In the genomic region with DNA sequence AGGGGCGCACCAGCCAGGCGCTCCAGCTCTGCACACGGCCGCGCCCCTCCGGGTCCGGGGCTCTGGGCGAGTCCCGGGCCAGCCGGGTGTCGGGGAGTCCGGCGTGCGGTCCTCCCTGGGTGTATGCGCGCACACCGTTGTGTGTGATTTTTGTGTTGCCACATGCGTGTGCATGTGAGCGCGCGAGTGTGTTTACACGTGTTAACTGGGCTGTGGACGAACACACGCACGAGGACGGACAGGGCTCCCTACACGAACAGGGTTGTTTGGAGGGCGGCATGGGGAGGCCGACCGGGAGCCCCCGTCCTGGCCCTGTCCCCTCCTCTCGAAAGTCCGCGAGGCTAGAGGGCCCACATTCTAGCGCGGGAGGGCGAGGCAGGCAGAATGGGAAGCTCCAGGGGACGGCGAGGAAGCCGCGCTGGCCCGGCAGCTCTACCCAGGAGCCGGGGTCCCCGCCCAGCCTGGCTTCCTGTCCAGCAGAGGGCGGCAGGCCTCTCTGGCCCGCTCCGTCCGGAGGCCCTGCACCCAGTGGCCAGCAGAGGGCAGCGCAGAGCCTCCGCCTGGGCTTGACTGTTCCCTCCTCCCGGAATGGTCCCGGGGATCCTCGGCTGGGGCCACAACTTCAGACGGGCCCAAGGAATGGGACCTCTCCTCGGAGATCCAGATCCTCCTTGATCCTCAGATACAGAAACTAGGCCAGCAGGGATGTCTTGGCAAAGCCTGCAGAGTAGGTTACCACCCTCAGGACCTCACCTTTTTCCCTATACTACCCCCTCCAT, we compare ENCODE assay signal across 8 cellular contexts. TPM values are rescaled to one million over a fixed set of nuclear protein-coding genes. Genes with fewer than 3 reads are reported as not detected.
DNase-seq lines count a peak whose midpoint lies in the region; ATAC-seq and TF ChIP-seq lines count a peak whose summit lies in the region.

No MANE protein-coding gene starts in this region.

- H3K36me3 Mint-ChIP-seq in CD14-positive monocyte: peaks cover 0 to 2% of the 10 kb centered on the region in 2 donors
- peaks cover 2% of the 10 kb centered on the region for H3K36me3 Mint-ChIP-seq in IgD-negative memory B cell
- H3K36me3 Mint-ChIP-seq in activated naive CD4-positive, alpha-beta T cell treated with anti-CD3 and anti-CD28 coated beads, Interleukin-2, amount 10 ng/mL, durations not matched to agents 7 days and 5 days: no peaks in the 10 kb centered on the region

- no peaks in the 10 kb centered on the region for H3K4me1 ChIP-seq in RWPE2 (ENCODE audit: insufficient read depth, poor library complexity, severe bottlenecking)
- peaks cover 24% of the 10 kb centered on the region for H3K4me1 ChIP-seq in suprapubic skin

- H3K27ac ChIP-seq in RWPE2 (ENCODE audit: poor library complexity, severe bottlenecking) (no peak overlapping the region), suprapubic skin (no peak overlapping the region)

- CTCF ChIA-PET in activated naive CD4-positive, alpha-beta T cell treated with anti-CD3 and anti-CD28 coated beads, Interleukin-2, amount 10 ng/mL, durations not matched to agents 7 days and 5 days (lab: Charles Lee): interaction anchor here (0.6 to 3.6 kb wide), 13 partner anchors 8 to 526 kb away, joined by 3 to 23 read pairs (median 3); no protein-coding TSS in a partner anchor

- intact Hi-C loops in CD14-positive monocyte (cut with micrococcal nuclease): no loop called here

- 0% methylated on average over 8 of the region's 55 CpGs for WGBS in suprapubic skin

- H3K4me1 Mint-ChIP-seq in CD14-positive monocyte: peaks cover 11% of the 10 kb centered on the region
- H3K4me1 Mint-ChIP-seq in IgD-negative memory B cell: peaks cover 6 to 10% (median 9%) of the 10 kb centered on the region in 3 donors
- H3K4me1 Mint-ChIP-seq in activated naive CD4-positive, alpha-beta T cell treated with anti-CD3 and anti-CD28 coated beads, Interleukin-2, amount 10 ng/mL, durations not matched to agents 7 days and 5 days: peaks cover 12% of the 10 kb centered on the region

- peak; percentile 74 for DNase-seq in CD14-positive monocyte (ENCODE audit: low spot score)
- peak; percentile 91 for DNase-seq in RWPE2 (ENCODE audit: low spot score)
- peak; percentile 68 for DNase-seq in activated naive CD4-positive, alpha-beta T cell treated with anti-CD3 and anti-CD28 coated beads, Interleukin-2, amount 10 ng/mL, durations not matched to agents 7 days and 5 days
- peak; percentile 85 for DNase-seq in globus pallidus (ENCODE audit: low spot score)
- peak; percentile 31 for DNase-seq in non-pigmented ciliary epithelial cell (ENCODE audit: low read depth)
- DNase-seq in suprapubic skin (ENCODE audit: low spot score in 2 of 2): peak; percentile 86 to 90

- H3K27me3 ChIP-seq in RWPE2 (ENCODE audit: insufficient read depth, poor library complexity, severe bottlenecking) (peaks cover 34% of the 10 kb centered on the region), suprapubic skin (peaks cover 61% of the 10 kb centered on the region)

- H3K9me3 ChIP-seq in RWPE2 (ENCODE audit: severe bottlenecking): no peaks in the 10 kb centered on the region
- H3K9me3 ChIP-seq in suprapubic skin: no peaks in the 10 kb centered on the region

- H3K4me3 Mint-ChIP-seq in CD14-positive monocyte (peak overlapping the region; percentile 69 to 86), IgD-negative memory B cell (peak overlapping the region; percentile 71 to 91 (median 82))
- H3K4me3 Mint-ChIP-seq in activated naive CD4-positive, alpha-beta T cell treated with anti-CD3 and anti-CD28 coated beads, Interleukin-2, amount 10 ng/mL, durations not matched to agents 7 days and 5 days: no peak overlapping the region

- no peak for TF ChIP-seq EP300 in suprapubic skin (IDR thresholded peaks at IDR 0.05)

- TF ChIP-seq POLR2A in suprapubic skin (IDR thresholded peaks at IDR 0.05): no peak

- ATAC-seq in GM19397 (IDR thresholded peaks at IDR 0.05; ENCODE audit: unreplicated experiment): peak; percentile 73
- ATAC-seq in RWPE2 (ENCODE audit: low read depth): peak; percentile 92

- H3K27me3 Mint-ChIP-seq in CD14-positive monocyte (ENCODE audit: low read depth in 3 of 3): peaks cover 47 to 82% (median 67%) of the 10 kb centered on the region in 3 donors
- H3K27me3 Mint-ChIP-seq in IgD-negative memory B cell: peaks cover 33% of the 10 kb centered on the region
- peaks cover 87% of the 10 kb centered on the region for H3K27me3 Mint-ChIP-seq in activated naive CD4-positive, alpha-beta T cell treated with anti-CD3 and anti-CD28 coated beads, Interleukin-2, amount 10 ng/mL, durations not matched to agents 7 days and 5 days

- peaks cover 0 to 13% (median 0%) of the 10 kb centered on the region in 7 donors for H3K9me3 Mint-ChIP-seq in CD14-positive monocyte
- no peaks in the 10 kb centered on the region for H3K9me3 Mint-ChIP-seq in IgD-negative memory B cell
- H3K9me3 Mint-ChIP-seq in activated naive CD4-positive, alpha-beta T cell treated with anti-CD3 and anti-CD28 coated beads, Interleukin-2, amount 10 ng/mL, durations not matched to agents 7 days and 5 days: no peaks in the 10 kb centered on the region

- peak overlapping the region in 1 of 7 donors; percentile 50 for H3K27ac Mint-ChIP-seq in CD14-positive monocyte
- no peak overlapping the region for H3K27ac Mint-ChIP-seq in IgD-negative memory B cell
- H3K27ac Mint-ChIP-seq in activated naive CD4-positive, alpha-beta T cell treated with anti-CD3 and anti-CD28 coated beads, Interleukin-2, amount 10 ng/mL, durations not matched to agents 7 days and 5 days: no peak overlapping the region

- H3K4me3 ChIP-seq in RWPE2 (ENCODE audit: severe bottlenecking): peak overlapping the region; percentile 28
- peak overlapping the region; percentile 65 for H3K4me3 ChIP-seq in suprapubic skin

- no peaks in the 10 kb centered on the region for H3K36me3 ChIP-seq in RWPE2 (ENCODE audit: low read depth)
- H3K36me3 ChIP-seq in suprapubic skin: no peaks in the 10 kb centered on the region

- TF ChIP-seq CTCF in CD14-positive monocyte (IDR thresholded peaks at IDR 0.05) (peak; percentile 100), RWPE2 (IDR thresholded peaks at IDR 0.05; ENCODE audit: poor library complexity, severe bottlenecking) (peak; percentile 100), suprapubic skin (IDR thresholded peaks at IDR 0.05) (peak; percentile 92 to 100)

RNA-seq across cellular contexts. Expression of a gene that starts 0.6 kb away (rescaled TPM):
- not detected for polyA plus RNA-seq in CD14-positive monocyte
- not detected for polyA plus RNA-seq in IgD-negative memory B cell
- total RNA-seq in suprapubic skin: 10 to 100 TPM in 1 of 4 donors, 1 to 10 TPM in 3; 2.7 to 12.5 (median 4.9) TPM

Comparison
In these comparisons a context has a peak if more than half of its experiments do, and no peak if none do; other contexts are left out.
1. DNase-seq: peak in every context shown above with its lines; median percentile 91 in RWPE2; 88 in suprapubic skin; 85 in globus pallidus; 74 in CD14-positive monocyte; 68 in activated naive CD4-positive, alpha-beta T cell treated with anti-CD3 and anti-CD28 coated beads, Interleukin-2, amount 10 ng/mL, durations not matched to agents 7 days and 5 days; 31 in non-pigmented ciliary epithelial cell.